Comparison of ENCODE assay signal across 1 cellular context in genomic region chr2:191913796-191914195, GRCh38.
TF ChIP-seq lines count a peak whose summit lies in the region.

No MANE protein-coding gene starts in this region.

TF ChIP-seq in GM12878, 131 proteins besides CTCF, POLR2A, EP300 and RAD21 (continued from another document):
- TF ChIP-seq ZBTB33 (IDR thresholded peaks at IDR 0.05) (no peak), GABPA (IDR thresholded peaks at IDR 0.05; ENCODE audit: low read depth) (no peak), ZBTB40 (IDR thresholded peaks at IDR 0.05; ENCODE audit: borderline replicate concordance) (no peak), SIN3A (IDR thresholded peaks at IDR 0.05; ENCODE audit: low read depth, low read length) (no peak), EZH2 (IDR thresholded peaks at IDR 0.05; ENCODE audit: borderline replicate concordance, control insufficient read depth, low read depth, low read length) (no peak), IKZF2 (IDR thresholded peaks at IDR 0.05) (peak in 1 of 2 experiments; percentile 37; a peak in 1 of 4 replicates), ZNF687 (IDR thresholded peaks at IDR 0.05) (no peak), MTA2 (IDR thresholded peaks at IDR 0.05; ENCODE audit: low read depth) (peak; percentile 44; the same call in 1 of the 2 replicates), MEF2A (IDR thresholded peaks at IDR 0.05; ENCODE audit: insufficient read depth, low read depth, low read length) (no peak), MYB (IDR thresholded peaks at IDR 0.05; ENCODE audit: borderline replicate concordance, low read depth, low read length) (no peak), CBFB (IDR thresholded peaks at IDR 0.05; ENCODE audit: low read depth) (no peak), SPI1 (IDR thresholded peaks at IDR 0.05; ENCODE audit: borderline replicate concordance, insufficient read depth, low read depth, low read length) (peak; percentile 19; the same call in 1 of the 2 replicates), RELB (IDR thresholded peaks at IDR 0.05; ENCODE audit: low read depth) (no peak), NR2C1 (IDR thresholded peaks at IDR 0.05) (no peak), TCF7 (IDR thresholded peaks at IDR 0.05; ENCODE audit: borderline replicate concordance) (no peak), BCL11A (IDR thresholded peaks at IDR 0.05; ENCODE audit: low read depth, low read length) (no peak), ZNF24 (IDR thresholded peaks at IDR 0.05) (peak; percentile 93), BHLHE40 (IDR thresholded peaks at IDR 0.05; ENCODE audit: borderline replicate concordance in 1 of 2, low read depth in 2 of 2, low read length in 1 of 2) (no peak), EGR1 (IDR thresholded peaks at IDR 0.05; ENCODE audit: borderline replicate concordance in 1 of 2, low read depth in 2 of 2, low read length in 2 of 2) (no peak), FOXM1 (IDR thresholded peaks at IDR 0.05; ENCODE audit: low read depth, low read length) (no peak), HDAC6 (IDR thresholded peaks at IDR 0.05; ENCODE audit: unreplicated experiment) (no peak), ETV6 (conservative IDR thresholded peaks at IDR 0.05 in 1 of 2, IDR thresholded peaks at IDR 0.05 in 1 of 2; ENCODE audit: borderline replicate concordance in 1 of 2, low read depth in 1 of 2) (no peak)
- TF ChIP-seq, protein P1, sequence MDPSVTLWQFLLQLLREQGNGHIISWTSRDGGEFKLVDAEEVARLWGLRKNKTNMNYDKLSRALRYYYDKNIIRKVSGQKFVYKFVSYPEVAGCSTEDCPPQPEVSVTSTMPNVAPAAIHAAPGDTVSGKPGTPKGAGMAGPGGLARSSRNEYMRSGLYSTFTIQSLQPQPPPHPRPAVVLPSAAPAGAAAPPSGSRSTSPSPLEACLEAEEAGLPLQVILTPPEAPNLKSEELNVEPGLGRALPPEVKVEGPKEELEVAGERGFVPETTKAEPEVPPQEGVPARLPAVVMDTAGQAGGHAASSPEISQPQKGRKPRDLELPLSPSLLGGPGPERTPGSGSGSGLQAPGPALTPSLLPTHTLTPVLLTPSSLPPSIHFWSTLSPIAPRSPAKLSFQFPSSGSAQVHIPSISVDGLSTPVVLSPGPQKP (IDR thresholded peaks at IDR 0.05; ENCODE audit: low read depth, low read length) = no peak
- TF ChIP-seq, protein P2, sequence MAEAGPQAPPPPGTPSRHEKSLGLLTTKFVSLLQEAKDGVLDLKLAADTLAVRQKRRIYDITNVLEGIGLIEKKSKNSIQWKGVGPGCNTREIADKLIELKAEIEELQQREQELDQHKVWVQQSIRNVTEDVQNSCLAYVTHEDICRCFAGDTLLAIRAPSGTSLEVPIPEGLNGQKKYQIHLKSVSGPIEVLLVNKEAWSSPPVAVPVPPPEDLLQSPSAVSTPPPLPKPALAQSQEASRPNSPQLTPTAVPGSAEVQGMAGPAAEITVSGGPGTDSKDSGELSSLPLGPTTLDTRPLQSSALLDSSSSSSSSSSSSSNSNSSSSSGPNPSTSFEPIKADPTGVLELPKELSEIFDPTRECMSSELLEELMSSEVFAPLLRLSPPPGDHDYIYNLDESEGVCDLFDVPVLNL (IDR thresholded peaks at IDR 0.05; ENCODE audit: low read depth, low read length) = no peak
- TF ChIP-seq, protein P3, sequence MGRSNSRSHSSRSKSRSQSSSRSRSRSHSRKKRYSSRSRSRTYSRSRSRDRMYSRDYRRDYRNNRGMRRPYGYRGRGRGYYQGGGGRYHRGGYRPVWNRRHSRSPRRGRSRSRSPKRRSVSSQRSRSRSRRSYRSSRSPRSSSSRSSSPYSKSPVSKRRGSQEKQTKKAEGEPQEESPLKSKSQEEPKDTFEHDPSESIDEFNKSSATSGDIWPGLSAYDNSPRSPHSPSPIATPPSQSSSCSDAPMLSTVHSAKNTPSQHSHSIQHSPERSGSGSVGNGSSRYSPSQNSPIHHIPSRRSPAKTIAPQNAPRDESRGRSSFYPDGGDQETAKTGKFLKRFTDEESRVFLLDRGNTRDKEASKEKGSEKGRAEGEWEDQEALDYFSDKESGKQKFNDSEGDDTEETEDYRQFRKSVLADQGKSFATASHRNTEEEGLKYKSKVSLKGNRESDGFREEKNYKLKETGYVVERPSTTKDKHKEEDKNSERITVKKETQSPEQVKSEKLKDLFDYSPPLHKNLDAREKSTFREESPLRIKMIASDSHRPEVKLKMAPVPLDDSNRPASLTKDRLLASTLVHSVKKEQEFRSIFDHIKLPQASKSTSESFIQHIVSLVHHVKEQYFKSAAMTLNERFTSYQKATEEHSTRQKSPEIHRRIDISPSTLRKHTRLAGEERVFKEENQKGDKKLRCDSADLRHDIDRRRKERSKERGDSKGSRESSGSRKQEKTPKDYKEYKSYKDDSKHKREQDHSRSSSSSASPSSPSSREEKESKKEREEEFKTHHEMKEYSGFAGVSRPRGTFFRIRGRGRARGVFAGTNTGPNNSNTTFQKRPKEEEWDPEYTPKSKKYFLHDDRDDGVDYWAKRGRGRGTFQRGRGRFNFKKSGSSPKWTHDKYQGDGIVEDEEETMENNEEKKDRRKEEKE (IDR thresholded peaks at IDR 0.05) = no peak
- TF ChIP-seq, protein P4, sequence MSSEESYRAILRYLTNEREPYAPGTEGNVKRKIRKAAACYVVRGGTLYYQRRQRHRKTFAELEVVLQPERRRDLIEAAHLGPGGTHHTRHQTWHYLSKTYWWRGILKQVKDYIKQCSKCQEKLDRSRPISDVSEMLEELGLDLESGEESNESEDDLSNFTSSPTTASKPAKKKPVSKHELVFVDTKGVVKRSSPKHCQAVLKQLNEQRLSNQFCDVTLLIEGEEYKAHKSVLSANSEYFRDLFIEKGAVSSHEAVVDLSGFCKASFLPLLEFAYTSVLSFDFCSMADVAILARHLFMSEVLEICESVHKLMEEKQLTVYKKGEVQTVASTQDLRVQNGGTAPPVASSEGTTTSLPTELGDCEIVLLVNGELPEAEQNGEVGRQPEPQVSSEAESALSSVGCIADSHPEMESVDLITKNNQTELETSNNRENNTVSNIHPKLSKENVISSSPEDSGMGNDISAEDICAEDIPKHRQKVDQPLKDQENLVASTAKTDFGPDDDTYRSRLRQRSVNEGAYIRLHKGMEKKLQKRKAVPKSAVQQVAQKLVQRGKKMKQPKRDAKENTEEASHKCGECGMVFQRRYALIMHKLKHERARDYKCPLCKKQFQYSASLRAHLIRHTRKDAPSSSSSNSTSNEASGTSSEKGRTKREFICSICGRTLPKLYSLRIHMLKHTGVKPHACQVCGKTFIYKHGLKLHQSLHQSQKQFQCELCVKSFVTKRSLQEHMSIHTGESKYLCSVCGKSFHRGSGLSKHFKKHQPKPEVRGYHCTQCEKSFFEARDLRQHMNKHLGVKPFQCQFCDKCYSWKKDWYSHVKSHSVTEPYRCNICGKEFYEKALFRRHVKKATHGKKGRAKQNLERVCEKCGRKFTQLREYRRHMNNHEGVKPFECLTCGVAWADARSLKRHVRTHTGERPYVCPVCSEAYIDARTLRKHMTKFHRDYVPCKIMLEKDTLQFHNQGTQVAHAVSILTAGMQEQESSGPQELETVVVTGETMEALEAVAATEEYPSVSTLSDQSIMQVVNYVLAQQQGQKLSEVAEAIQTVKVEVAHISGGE (CRISPR knock-in tag; IDR thresholded peaks at IDR 0.05) = no peak
